In the genomic region with DNA sequence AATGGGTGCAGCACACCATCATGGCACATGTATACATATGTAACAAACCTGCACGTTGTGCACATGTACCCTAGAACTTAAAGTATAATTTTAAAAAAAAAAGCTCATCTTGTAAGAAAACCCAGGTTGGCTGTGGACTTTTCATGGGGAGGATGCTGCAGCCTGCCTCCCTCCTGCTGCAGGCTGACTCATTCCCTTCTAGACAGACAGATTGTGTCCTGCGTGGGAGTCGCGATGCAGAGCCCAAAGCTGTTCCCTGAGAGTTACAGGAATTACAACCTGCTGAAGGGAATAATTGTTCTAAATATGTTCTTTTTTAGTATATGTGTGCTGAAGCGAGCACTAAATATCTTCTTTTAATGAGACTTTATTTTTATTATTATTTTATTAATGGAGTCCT, we compare ENCODE assay signal across 21 cellular contexts.
DNase-seq lines count a peak whose midpoint lies in the region; ATAC-seq and TF ChIP-seq lines count a peak whose summit lies in the region.
"Had no signal": no experiment of that assay in that cellular context is flagged by ENCODE, and none has a peak within 500 bp of the region (broad histone marks: within the 10 kb centered on the region; RNA-seq: fewer than 3 reads in every experiment).

No MANE protein-coding gene starts in this region.

- H3K27ac Mint-ChIP-seq in activated CD8-positive, alpha-beta memory T cell treated with anti-CD3 and anti-CD28 coated beads, Interleukin-2, amount 10 ng/mL, durations not matched to agents 7 days and 5 days, result no peak overlapping the region

- DNase-seq in COLO829 (ENCODE audit: low spot score) (peak; percentile 48), OCI-M1 (lab: John Stamatoyannopoulos, UW) (peak; percentile 6), cerebellum (ENCODE audit: low spot score) (peak; percentile 56), omental fat pad (ENCODE audit: low spot score) (no peak), iPS-NIHi7 (ENCODE audit: extremely low spot score) (no peak), NCI-H2029 treated with DMSO at 0.1 percent for 48 hours (lab: John Stamatoyannopoulos, UW) (no peak)
- no peak for DNase-seq in activated CD8-positive, alpha-beta memory T cell treated with anti-CD3 and anti-CD28 coated beads, Interleukin-2, amount 10 ng/mL, durations not matched to agents 7 days and 5 days
- DNase-seq: ACHN; activated naive CD4-positive, alpha-beta T cell treated with Interleukin-2 at 50 U/mL for 16 hours; activated T-cell treated with anti-CD3 and anti-CD28 coated beads, Interleukin-2, amount 50 U/mL, for 4 hours; effector CD4-positive, alpha-beta T cell; KG1; kidney; NCI-H146; NCI-H2171 treated with DMSO at 0.1 percent for 48 hours; NCI-H526 treated with DMSO at 0.1 percent for 48 hours; stomach; trophoblast cell had no signal

- no peaks in the 10 kb centered on the region for H3K9me3 Mint-ChIP-seq in activated CD8-positive, alpha-beta memory T cell treated with anti-CD3 and anti-CD28 coated beads, Interleukin-2, amount 10 ng/mL, durations not matched to agents 7 days and 5 days (ENCODE audit: low read depth)
- H3K9me3 Mint-ChIP-seq: activated T-cell treated with anti-CD3 and anti-CD28 coated beads, Interleukin-2, amount 50 U/mL, for 4 hours; central memory CD8-positive, alpha-beta T cell had no signal

- no peak overlapping the region for H3K4me3 Mint-ChIP-seq in activated CD8-positive, alpha-beta memory T cell treated with anti-CD3 and anti-CD28 coated beads, Interleukin-2, amount 10 ng/mL, durations not matched to agents 7 days and 5 days
- H3K4me3 Mint-ChIP-seq: activated T-cell treated with anti-CD3 and anti-CD28 coated beads, Interleukin-2, amount 50 U/mL, for 4 hours; central memory CD8-positive, alpha-beta T cell had no signal

- no peaks in the 10 kb centered on the region for H3K4me1 Mint-ChIP-seq in activated CD8-positive, alpha-beta memory T cell treated with anti-CD3 and anti-CD28 coated beads, Interleukin-2, amount 10 ng/mL, durations not matched to agents 7 days and 5 days

- CTCF ChIA-PET in activated CD8-positive, alpha-beta memory T cell treated with anti-CD3 and anti-CD28 coated beads, Interleukin-2, amount 10 ng/mL, durations not matched to agents 7 days and 5 days (lab: Charles Lee), result interaction anchor here (1.5 kb wide), 1 partner anchor 139 kb away, joined by 3 read pairs; no protein-coding TSS in a partner anchor

- peaks cover 2% of the 10 kb centered on the region for H3K36me3 Mint-ChIP-seq in activated CD8-positive, alpha-beta memory T cell treated with anti-CD3 and anti-CD28 coated beads, Interleukin-2, amount 10 ng/mL, durations not matched to agents 7 days and 5 days

- no peak for TF ChIP-seq CTCF in omental fat pad (IDR thresholded peaks at IDR 0.05)

- H3K27me3 Mint-ChIP-seq in activated CD8-positive, alpha-beta memory T cell treated with anti-CD3 and anti-CD28 coated beads, Interleukin-2, amount 10 ng/mL, durations not matched to agents 7 days and 5 days, result no peaks in the 10 kb centered on the region
- H3K27me3 Mint-ChIP-seq: central memory CD8-positive, alpha-beta T cell had no signal

- ATAC-seq in omental fat pad (ENCODE audit: low FRiP score) (peak; percentile 71), GM21529 (IDR thresholded peaks at IDR 0.05; ENCODE audit: unreplicated experiment) (no peak)
- ATAC-seq in activated CD8-positive, alpha-beta memory T cell treated with anti-CD3 and anti-CD28 coated beads, Interleukin-2, amount 10 ng/mL, durations not matched to agents 7 days and 5 days, result no peak
- ATAC-seq: activated T-cell treated with anti-CD3 and anti-CD28 coated beads, Interleukin-2, amount 50 U/mL, for 4 hours; gastroesophageal sphincter had no signal

Comparison
In these comparisons a context has a peak if more than half of its experiments do, and no peak if none do; other contexts are left out.
1. DNase-seq: peak in COLO829 (single experiment), OCI-M1 (single experiment) and cerebellum (single experiment); none in omental fat pad (single experiment), activated CD8-positive, alpha-beta memory T cell treated with anti-CD3 and anti-CD28 coated beads, Interleukin-2, amount 10 ng/mL, durations not matched to agents 7 days and 5 days (single experiment), iPS-NIHi7 (single experiment) and NCI-H2029 treated with DMSO at 0.1 percent for 48 hours (single experiment).